Comparison of ENCODE assay signal across 26 cellular contexts in the genomic region with DNA sequence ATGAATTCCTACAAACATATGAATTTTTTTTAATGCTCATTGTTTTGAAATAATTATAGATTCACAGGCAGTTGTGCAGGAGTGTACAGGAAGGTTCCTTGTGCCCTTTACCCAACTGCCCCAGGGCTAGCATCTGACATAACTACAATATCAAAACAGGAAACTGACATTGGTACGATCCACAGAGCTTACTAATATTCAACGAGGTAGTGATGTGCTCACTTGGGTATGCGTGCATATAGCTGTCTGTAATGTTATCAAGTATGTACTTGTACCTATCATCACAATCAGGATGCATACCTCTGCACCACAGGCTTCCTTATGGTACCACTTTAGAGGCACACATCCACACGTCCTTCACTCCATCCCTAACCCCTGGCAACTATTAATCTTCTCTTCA.
"Had no signal": no experiment of that assay in that cellular context is flagged by ENCODE, and none has a peak within 500 bp of the region (broad histone marks: within the 10 kb centered on the region; RNA-seq: fewer than 3 reads in every experiment).

No MANE protein-coding gene starts in this region.

- H3K27ac ChIP-seq: adrenal gland, ascending aorta, brain microvascular endothelial cell, gastrocnemius medialis, testis had no signal

- H3K9me3 ChIP-seq: adrenal gland, ascending aorta, gastrocnemius medialis, mucosa of descending colon, testis had no signal

- H3K27ac Mint-ChIP-seq: activated CD8-positive, alpha-beta T cell treated with anti-CD3 and anti-CD28 coated beads, Interleukin-2, amount 10 ng/mL, durations not matched to agents 7 days and 5 days; activated naive CD4-positive, alpha-beta T cell treated with anti-CD3 and anti-CD28 coated beads, Interleukin-2, amount 50 U/mL, for 72 hours; nephron progenitor cell; type B pancreatic cell had no signal

- H3K27me3 ChIP-seq: adrenal gland, ascending aorta, brain microvascular endothelial cell, testis had no signal

- ATAC-seq: activated CD8-positive, alpha-beta T cell treated with anti-CD3 and anti-CD28 coated beads, Interleukin-2, amount 10 ng/mL, durations not matched to agents 7 days and 5 days; activated naive CD4-positive, alpha-beta T cell treated with anti-CD3 and anti-CD28 coated beads, Interleukin-2, amount 50 U/mL, for 72 hours; esophagus mucosa; gastrocnemius medialis; left cardiac atrium; mucosa of descending colon had no signal

- H3K4me1 Mint-ChIP-seq: nephron progenitor cell had no signal

- H3K36me3 ChIP-seq: adrenal gland, ascending aorta, brain microvascular endothelial cell, gastrocnemius medialis had no signal

- H3K9me3 Mint-ChIP-seq: activated naive CD4-positive, alpha-beta T cell treated with anti-CD3 and anti-CD28 coated beads, Interleukin-2, amount 50 U/mL, for 72 hours; type B pancreatic cell had no signal

- DNase-seq: activated CD4-positive, alpha-beta T cell treated with anti-CD3 and anti-CD28 coated beads for 1 hour; activated CD4-positive, alpha-beta T cell treated with anti-CD3 and anti-CD28 coated beads, Interleukin-2, amount 50 U/mL, for 1 hour; activated CD8-positive, alpha-beta T cell treated with anti-CD3 and anti-CD28 coated beads, Interleukin-2, amount 10 ng/mL, durations not matched to agents 7 days and 5 days; activated gamma-delta T cell treated with Interleukin-2 at 50 U/mL for 16 hours; activated T-cell treated with anti-CD3 and anti-CD28 coated beads, Interleukin-2, amount 50 U/mL, for 1 hour; adrenal gland; brain microvascular endothelial cell; central memory CD4-positive, alpha-beta T cell; dermis blood vessel endothelial cell; effector CD8-positive, alpha-beta T cell; gastrocnemius medialis; hippocampal formation; left cardiac atrium; mesenchymal stem cell; mucosa of descending colon; nephron progenitor cell; stimulated activated CD4-positive, alpha-beta T cell treated with anti-CD3 and anti-CD28 coated beads, Interleukin-2, amount 100 ng/mL, for 48 hours; stimulated activated CD8-positive, alpha-beta memory T cell treated with anti-CD3 and anti-CD28 coated beads, Interleukin-4, amount 100 ng/mL, for 48 hours; stimulated activated naive CD4-positive, alpha-beta T cell; T-helper 9 cell; testis had no signal

- H3K4me3 ChIP-seq: adrenal gland, ascending aorta, gastrocnemius medialis, mucosa of descending colon, testis had no signal

- H3K36me3 Mint-ChIP-seq: activated naive CD4-positive, alpha-beta T cell treated with anti-CD3 and anti-CD28 coated beads, Interleukin-2, amount 50 U/mL, for 72 hours; type B pancreatic cell had no signal

- FAIRE-seq: islet of Langerhans had no signal

- H3K4me3 Mint-ChIP-seq: activated CD8-positive, alpha-beta T cell treated with anti-CD3 and anti-CD28 coated beads, Interleukin-2, amount 10 ng/mL, durations not matched to agents 7 days and 5 days; nephron progenitor cell; type B pancreatic cell had no signal

- H3K4me1 ChIP-seq: adrenal gland, ascending aorta, gastrocnemius medialis, testis had no signal
